8 cellular contexts compared by ENCODE assay signal in the genomic region with DNA sequence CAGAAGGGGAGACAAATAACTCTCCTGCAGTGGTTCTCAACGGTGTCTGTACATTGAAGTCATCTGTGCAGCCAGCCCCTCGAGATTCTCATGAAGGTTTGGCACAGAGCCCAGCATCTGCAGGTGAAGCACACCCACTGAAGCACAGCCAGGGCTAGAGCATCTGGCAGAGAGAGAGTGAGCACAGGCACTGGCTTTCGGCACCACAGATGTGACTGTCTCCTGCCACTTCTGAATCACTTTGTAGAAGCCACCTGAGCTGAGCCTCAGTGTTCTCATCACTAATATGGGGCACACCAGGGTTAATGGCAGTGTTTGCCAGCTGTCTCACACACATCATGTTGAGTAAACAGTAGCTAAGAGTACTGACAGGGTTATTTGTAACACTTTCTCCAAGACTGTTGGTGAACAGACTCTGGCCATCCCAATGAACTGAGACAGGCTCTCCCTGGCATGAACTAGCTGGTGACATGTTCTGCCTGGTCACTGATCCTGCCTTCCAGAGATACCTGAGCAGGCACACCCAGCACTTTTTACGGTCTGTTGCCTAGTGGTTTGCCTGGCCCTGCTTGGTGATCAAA. TPM values are rescaled to one million over a fixed set of nuclear protein-coding genes. Genes with fewer than 3 reads are reported as not detected.
DNase-seq lines count a peak whose midpoint lies in the region; ATAC-seq, FAIRE-seq and TF ChIP-seq lines count a peak whose summit lies in the region.

No MANE protein-coding gene starts in this region.

- H3K9me3 ChIP-seq in A549 (no peaks in the 10 kb centered on the region), mucosa of rectum (ENCODE audit: control insufficient read depth in 2 of 2, low read length in 2 of 2) (no peaks in the 10 kb centered on the region)

- no peak for TF ChIP-seq RAD21 in A549 (conservative IDR thresholded peaks at IDR 0.05 in 1 of 2, IDR thresholded peaks at IDR 0.05 in 1 of 2)

- no peak for ATAC-seq in A549
- ATAC-seq in GM18868 (IDR thresholded peaks at IDR 0.05; ENCODE audit: unreplicated experiment), result peak; percentile 56
- ATAC-seq in sciatic nerve, result no peak

- CTCF ChIA-PET in A549 (lab: Yijun Ruan, JAX), result interaction anchor here (0.6 to 8.1 kb wide), 10 partner anchors 8 to 170 kb away, joined by 3 to 84 read pairs (median 6); partner anchors contain the start of genes KAT2A, KCNH4 and NKIRAS2

- peaks cover 21 to 22% of the 10 kb centered on the region in 2 donors for H3K36me3 ChIP-seq in mucosa of rectum (ENCODE audit: control insufficient read depth in 2 of 2, insufficient read depth in 2 of 2, low read length in 2 of 2)

- DNase-seq in A549 (ENCODE audit: low read depth in 1 of 2, low spot score in 1 of 2) (no peak), NCI-H1105 treated with DMSO at 0.1 percent for 48 hours (lab: John Stamatoyannopoulos, UW) (peak; percentile 94), SIG-M5 (lab: John Stamatoyannopoulos, UW) (no peak), GDM1 (lab: John Stamatoyannopoulos, UW) (no peak), sciatic nerve (ENCODE audit: low spot score) (no peak)
- DNase-seq in activated T-helper 1 cell treated with anti-CD3 and anti-CD28 coated beads, Interleukin-12 subunit alpha, Interleukin-12 subunit beta, Interleukin-2, Interleukin-4 antibody, amounts not matched to agents 30 ng/mL and 10 ng/mL and 1 ng/mL, durations not matched to agents 14 hours and 24 hours and 36 hours (ENCODE audit: low spot score), result no peak

- intact Hi-C loops in activated T-helper 1 cell treated with anti-CD3 and anti-CD28 coated beads, Interleukin-12 subunit alpha, Interleukin-12 subunit beta, Interleukin-2, Interleukin-4 antibody, amounts not matched to agents 30 ng/mL and 10 ng/mL and 1 ng/mL, durations not matched to agents 14 hours and 24 hours and 36 hours (cut with micrococcal nuclease), result loop anchor here (2.0 kb wide), 1 partner anchor 21 kb away; the partner anchor contains the start of gene RAB5C
- intact Hi-C loops in sciatic nerve (cut with DNase I), result no loop called here

- no peak for TF ChIP-seq POLR2A in A549 (IDR thresholded peaks at IDR 0.05; ENCODE audit: low read length)

- 0 out of 3 replicates have a peak overlapping the region, but pooled peaks have one; percentile 8 for H3K4me2 ChIP-seq in A549

- no peak for FAIRE-seq in A549 (lab: Jason Lieb, UNC)

- H3K4me3 Mint-ChIP-seq in activated T-helper 1 cell treated with anti-CD3 and anti-CD28 coated beads, Interleukin-12 subunit alpha, Interleukin-12 subunit beta, Interleukin-2, Interleukin-4 antibody, amounts not matched to agents 30 ng/mL and 10 ng/mL and 1 ng/mL, durations not matched to agents 14 hours and 24 hours and 36 hours, result no peak overlapping the region

- H3K4me1 ChIP-seq in A549 (peaks cover 37% of the 10 kb centered on the region), mucosa of rectum (ENCODE audit: control insufficient read depth in 2 of 2, insufficient read depth in 2 of 2, low read length in 2 of 2) (peaks cover 47 to 50% of the 10 kb centered on the region in 2 donors)

- H3K27me3 ChIP-seq in mucosa of rectum (ENCODE audit: control insufficient read depth in 2 of 2, insufficient read depth in 2 of 2, low read length in 2 of 2), result no peaks in the 10 kb centered on the region

- H3K27me3 Mint-ChIP-seq in activated T-helper 1 cell treated with anti-CD3 and anti-CD28 coated beads, Interleukin-12 subunit alpha, Interleukin-12 subunit beta, Interleukin-2, Interleukin-4 antibody, amounts not matched to agents 30 ng/mL and 10 ng/mL and 1 ng/mL, durations not matched to agents 14 hours and 24 hours and 36 hours (ENCODE audit: insufficient read depth), result no peaks in the 10 kb centered on the region

- TF ChIP-seq EP300 in A549 (IDR thresholded peaks at IDR 0.05), result no peak

- peaks cover 27% of the 10 kb centered on the region for H3K36me3 Mint-ChIP-seq in activated T-helper 1 cell treated with anti-CD3 and anti-CD28 coated beads, Interleukin-12 subunit alpha, Interleukin-12 subunit beta, Interleukin-2, Interleukin-4 antibody, amounts not matched to agents 30 ng/mL and 10 ng/mL and 1 ng/mL, durations not matched to agents 14 hours and 24 hours and 36 hours (ENCODE audit: low read depth)

- no peak for TF ChIP-seq CTCF in A549 (IDR thresholded peaks at IDR 0.05)

- WGBS in A549 (ENCODE audit: missing lambda C conversion rate), result 56% methylated on average over 4 of the region's 4 CpGs

- H3K4me3 ChIP-seq in A549 (no peak overlapping the region), mucosa of rectum (ENCODE audit: low read length in 2 of 2) (peak overlapping the region in 1 of 2 donors; percentile 32)

- POLR2A ChIA-PET in A549 (lab: Yijun Ruan, JAX), result interaction anchor here (1.0 kb wide), 1 partner anchor 12 kb away, joined by 6 read pairs; the partner anchor contains the start of gene KAT2A

- no peak overlapping the region for H3K27ac ChIP-seq in A549
- H3K27ac ChIP-seq in mucosa of rectum (ENCODE audit: low read depth in 2 of 2, low read length in 2 of 2), result peak overlapping the region; percentile 80 to 95

- no peaks in the 10 kb centered on the region for H3K9me3 Mint-ChIP-seq in activated T-helper 1 cell treated with anti-CD3 and anti-CD28 coated beads, Interleukin-12 subunit alpha, Interleukin-12 subunit beta, Interleukin-2, Interleukin-4 antibody, amounts not matched to agents 30 ng/mL and 10 ng/mL and 1 ng/mL, durations not matched to agents 14 hours and 24 hours and 36 hours

- peaks cover 52% of the 10 kb centered on the region for H3K4me1 Mint-ChIP-seq in activated T-helper 1 cell treated with anti-CD3 and anti-CD28 coated beads, Interleukin-12 subunit alpha, Interleukin-12 subunit beta, Interleukin-2, Interleukin-4 antibody, amounts not matched to agents 30 ng/mL and 10 ng/mL and 1 ng/mL, durations not matched to agents 14 hours and 24 hours and 36 hours (ENCODE audit: low read depth)

- peak overlapping the region; percentile 29 to 49 for H3K9ac ChIP-seq in mucosa of rectum (ENCODE audit: low read depth in 1 of 2, low read length in 2 of 2)

- peak overlapping the region; percentile 64 for H3K27ac Mint-ChIP-seq in activated T-helper 1 cell treated with anti-CD3 and anti-CD28 coated beads, Interleukin-12 subunit alpha, Interleukin-12 subunit beta, Interleukin-2, Interleukin-4 antibody, amounts not matched to agents 30 ng/mL and 10 ng/mL and 1 ng/mL, durations not matched to agents 14 hours and 24 hours and 36 hours

TF ChIP-seq in A549, 52 proteins besides CTCF, POLR2A, EP300 and RAD21 (continues in another document):
- TF ChIP-seq HEYL (CRISPR knock-in tag; IDR thresholded peaks at IDR 0.05), result no peak
- no peak for TF ChIP-seq GATA3 (IDR thresholded peaks at IDR 0.05; ENCODE audit: borderline replicate concordance)

RNA-seq across cellular contexts. Expression of gene HSPB9, which starts 10.9 kb away (rescaled TPM):
- polyA plus RNA-seq in A549 (2011; rRNA removed) (0.04 TPM in 1 of 2 replicates, not detected in the other), A549 (2017; fragmentation: RNase III; extraction: RNeasy Plus Mini Kit Qiagen cat#74134 plus additional on column Dnase treatment) (not detected in 3 replicates)
- 0.06 and 0.07 TPM in 2 replicates for polyA plus RNA-seq in A549 (2012; cell fraction: cytosol; rRNA removed)
- polyA plus RNA-seq in A549 (2012; cell fraction: nucleus; rRNA removed), result 0.11 and 0.18 TPM in 2 replicates
- not detected in 2 replicates for polyA minus RNA-seq in A549 (2011; rRNA and poly(A)+ RNA removed)
- 0.10 TPM in 1 of 2 replicates, not detected in the other for total RNA-seq in activated T-helper 1 cell treated with anti-CD3 and anti-CD28 coated beads, Interleukin-12 subunit alpha, Interleukin-12 subunit beta, Interleukin-2, Interleukin-4 antibody, amounts not matched to agents 30 ng/mL and 10 ng/mL and 1 ng/mL, durations not matched to agents 14 hours and 24 hours and 36 hours
- total RNA-seq in sciatic nerve, result not detected

RNA-seq across cellular contexts. Expression of gene KAT2A, which starts 12.4 kb away (rescaled TPM):
- 42.2 and 57.4 TPM in 2 replicates for polyA plus RNA-seq in A549 (2011; rRNA removed)
- 59.4 and 65.0 TPM in 2 replicates for polyA plus RNA-seq in A549 (2012; cell fraction: cytosol; rRNA removed)
- polyA plus RNA-seq in A549 (2012; cell fraction: nucleus; rRNA removed), result 460 and 477 TPM in 2 replicates
- polyA plus RNA-seq in A549 (2017; fragmentation: RNase III; extraction: RNeasy Plus Mini Kit Qiagen cat#74134 plus additional on column Dnase treatment), result 64.0 to 74.6 TPM (median 68.1 TPM) in 3 replicates
- 35.0 and 36.6 TPM in 2 replicates for polyA minus RNA-seq in A549 (2011; rRNA and poly(A)+ RNA removed)
- total RNA-seq in activated T-helper 1 cell treated with anti-CD3 and anti-CD28 coated beads, Interleukin-12 subunit alpha, Interleukin-12 subunit beta, Interleukin-2, Interleukin-4 antibody, amounts not matched to agents 30 ng/mL and 10 ng/mL and 1 ng/mL, durations not matched to agents 14 hours and 24 hours and 36 hours, result 70.8 and 76.9 TPM in 2 replicates
- 58.0 TPM for total RNA-seq in sciatic nerve

RNA-seq across cellular contexts. Expression of gene DHX58, which starts 21.0 kb away (rescaled TPM):
- polyA plus RNA-seq in A549 (2011; rRNA removed), result 0.59 and 0.70 TPM in 2 replicates
- polyA plus RNA-seq in A549 (2012; cell fraction: cytosol; rRNA removed), result 0.36 and 0.43 TPM in 2 replicates
- 1.4 and 1.5 TPM in 2 replicates for polyA plus RNA-seq in A549 (2012; cell fraction: nucleus; rRNA removed)
- 0.26 to 0.37 TPM (median 0.37 TPM) in 3 replicates for polyA plus RNA-seq in A549 (2017; fragmentation: RNase III; extraction: RNeasy Plus Mini Kit Qiagen cat#74134 plus additional on column Dnase treatment)
- 1.0 and 1.5 TPM in 2 replicates for polyA minus RNA-seq in A549 (2011; rRNA and poly(A)+ RNA removed)
- total RNA-seq in activated T-helper 1 cell treated with anti-CD3 and anti-CD28 coated beads, Interleukin-12 subunit alpha, Interleukin-12 subunit beta, Interleukin-2, Interleukin-4 antibody, amounts not matched to agents 30 ng/mL and 10 ng/mL and 1 ng/mL, durations not matched to agents 14 hours and 24 hours and 36 hours, result 26.9 and 28.4 TPM in 2 replicates
- total RNA-seq in sciatic nerve, result 24.8 TPM

RNA-seq across cellular contexts. Expression of gene RAB5C, which starts 21.2 kb away (rescaled TPM):
- 171 and 179 TPM in 2 replicates for polyA plus RNA-seq in A549 (2011; rRNA removed)
- polyA plus RNA-seq in A549 (2012; cell fraction: cytosol; rRNA removed), result 325 and 406 TPM in 2 replicates
- 250 and 251 TPM in 2 replicates for polyA plus RNA-seq in A549 (2012; cell fraction: nucleus; rRNA removed)
- 217 to 229 TPM (median 222 TPM) in 3 replicates for polyA plus RNA-seq in A549 (2017; fragmentation: RNase III; extraction: RNeasy Plus Mini Kit Qiagen cat#74134 plus additional on column Dnase treatment)
- 96.3 and 96.5 TPM in 2 replicates for polyA minus RNA-seq in A549 (2011; rRNA and poly(A)+ RNA removed)
- total RNA-seq in activated T-helper 1 cell treated with anti-CD3 and anti-CD28 coated beads, Interleukin-12 subunit alpha, Interleukin-12 subunit beta, Interleukin-2, Interleukin-4 antibody, amounts not matched to agents 30 ng/mL and 10 ng/mL and 1 ng/mL, durations not matched to agents 14 hours and 24 hours and 36 hours, result 73.3 and 80.0 TPM in 2 replicates
- 96.1 TPM for total RNA-seq in sciatic nerve

RNA-seq across cellular contexts. Expression of gene ZNF385C, which starts 35.3 kb away (rescaled TPM):
- polyA plus RNA-seq in A549 (2011; rRNA removed) (0.61 and 0.86 TPM in 2 replicates), A549 (2017; fragmentation: RNase III; extraction: RNeasy Plus Mini Kit Qiagen cat#74134 plus additional on column Dnase treatment) (0.12 to 0.16 TPM (median 0.13 TPM) in 3 replicates)
- 0.17 and 0.31 TPM in 2 replicates for polyA plus RNA-seq in A549 (2012; cell fraction: cytosol; rRNA removed)
- polyA plus RNA-seq in A549 (2012; cell fraction: nucleus; rRNA removed), result 0.55 and 0.70 TPM in 2 replicates
- polyA minus RNA-seq in A549 (2011; rRNA and poly(A)+ RNA removed), result 0.08 and 0.34 TPM in 2 replicates
- total RNA-seq in activated T-helper 1 cell treated with anti-CD3 and anti-CD28 coated beads, Interleukin-12 subunit alpha, Interleukin-12 subunit beta, Interleukin-2, Interleukin-4 antibody, amounts not matched to agents 30 ng/mL and 10 ng/mL and 1 ng/mL, durations not matched to agents 14 hours and 24 hours and 36 hours, result 0.10 TPM in 1 of 2 replicates, not detected in the other
- total RNA-seq in sciatic nerve, result 3.0 TPM

Comparison
In these comparisons a context has a peak if more than half of its experiments do, and no peak if none do; other contexts are left out.
1. H3K27ac ChIP-seq: peak in mucosa of rectum (2 of 2); none in A549 (0 of 2).